In the genomic region with DNA sequence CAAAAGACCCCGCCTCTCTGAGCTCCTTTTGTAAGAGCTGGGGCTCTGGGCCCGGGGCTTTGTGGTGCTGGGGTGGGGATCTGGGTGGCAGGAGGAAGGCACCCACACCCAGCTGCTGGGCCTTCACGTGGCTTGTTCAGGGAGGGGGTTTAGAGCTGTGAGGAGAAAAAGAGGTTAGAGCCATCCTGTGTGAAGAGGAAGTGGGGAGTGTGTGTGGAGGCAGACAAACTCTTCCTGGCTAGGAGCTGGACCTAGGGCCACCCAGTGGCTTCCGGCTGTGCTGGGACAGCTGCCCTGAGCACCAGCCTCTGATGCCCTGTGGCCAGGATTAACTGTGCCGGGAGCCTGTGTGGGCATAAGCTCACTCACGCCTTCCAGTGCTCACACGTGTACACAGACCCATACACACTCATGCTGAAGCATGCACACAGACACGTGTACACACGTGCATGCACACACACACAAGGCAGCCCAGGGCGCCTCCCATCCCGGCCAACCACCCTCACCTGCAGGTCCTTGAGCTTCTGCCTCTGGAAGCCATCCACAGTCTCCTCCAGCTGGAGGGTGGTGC, we compare ENCODE assay signal across 9 cellular contexts. TPM values are rescaled to one million over a fixed set of nuclear protein-coding genes. Genes with fewer than 3 reads are reported as not detected.
DNase-seq lines count a peak whose midpoint lies in the region; ATAC-seq and TF ChIP-seq lines count a peak whose summit lies in the region.
"Had no signal": no experiment of that assay in that cellular context is flagged by ENCODE, and none has a peak within 500 bp of the region (broad histone marks: within the 10 kb centered on the region; RNA-seq: fewer than 3 reads in every experiment).

No MANE protein-coding gene starts in this region.

- peak overlapping the region; percentile 84 for H3K27ac Mint-ChIP-seq in activated CD8-positive, alpha-beta memory T cell treated with anti-CD3 and anti-CD28 coated beads, Interleukin-2, amount 10 ng/mL, durations not matched to agents 7 days and 5 days
- H3K27ac Mint-ChIP-seq in stimulated activated memory B cell treated with anti-CD40 and anti-IgM and Interleukin-4, amounts not matched to agents 10 μg/mL and 1 μg/mL and 100 μg/mL, for 72 hours, result peak overlapping the region; percentile 66

- H3K4me3 ChIP-seq in epithelial cell of esophagus (ENCODE audit: low read length), result no peak overlapping the region

- no peak for TF ChIP-seq CTCF in epithelial cell of esophagus (IDR thresholded peaks at IDR 0.05; ENCODE audit: insufficient read depth, low read depth, low read length, missing control alignments)

- CTCF ChIA-PET in activated CD8-positive, alpha-beta memory T cell treated with anti-CD3 and anti-CD28 coated beads, Interleukin-2, amount 10 ng/mL, durations not matched to agents 7 days and 5 days (lab: Charles Lee), result interaction anchor here (0.6 to 2.6 kb wide), 12 partner anchors 8 to 316 kb away, joined by 3 to 19 read pairs (median 4); no protein-coding TSS in a partner anchor

- no peak overlapping the region for H3K4me3 Mint-ChIP-seq in activated CD8-positive, alpha-beta memory T cell treated with anti-CD3 and anti-CD28 coated beads, Interleukin-2, amount 10 ng/mL, durations not matched to agents 7 days and 5 days
- no peak overlapping the region for H3K4me3 Mint-ChIP-seq in stimulated activated memory B cell treated with anti-CD40 and anti-IgM and Interleukin-4, amounts not matched to agents 10 μg/mL and 1 μg/mL and 100 μg/mL, for 72 hours

- DNase-seq in activated CD8-positive, alpha-beta memory T cell treated with anti-CD3 and anti-CD28 coated beads, Interleukin-2, amount 10 ng/mL, durations not matched to agents 7 days and 5 days, result peak; percentile 71
- no peak for DNase-seq in activated CD8-positive, alpha-beta memory T cell treated with anti-CD3 and anti-CD28 coated beads, Interleukin-2, amount 50 U/mL, for 4 hours
- DNase-seq in NOMO-1 treated with dmso at 0.1 percent for 144 hours (lab: John Stamatoyannopoulos, UW; ENCODE audit: unreplicated experiment), result peak; percentile 60
- peak; percentile 17 for DNase-seq in epithelial cell of esophagus (ENCODE audit: low read depth)
- DNase-seq in HuH-7 (ENCODE audit: low spot score), result no peak
- DNase-seq in occipital lobe (lab: John Stamatoyannopoulos, UW), result no peak
- DNase-seq: stimulated activated CD4-positive, alpha-beta T cell treated with anti-CD3 and anti-CD28 coated beads, Interleukin-4, amount 100 ng/mL, for 1 hour had no signal

- no peaks in the 10 kb centered on the region for H3K9me3 Mint-ChIP-seq in activated CD8-positive, alpha-beta memory T cell treated with anti-CD3 and anti-CD28 coated beads, Interleukin-2, amount 10 ng/mL, durations not matched to agents 7 days and 5 days (ENCODE audit: low read depth)
- H3K9me3 Mint-ChIP-seq in stimulated activated memory B cell treated with anti-CD40 and anti-IgM and Interleukin-4, amounts not matched to agents 10 μg/mL and 1 μg/mL and 100 μg/mL, for 72 hours, result no peaks in the 10 kb centered on the region

- no peaks in the 10 kb centered on the region for H3K36me3 Mint-ChIP-seq in activated CD8-positive, alpha-beta memory T cell treated with anti-CD3 and anti-CD28 coated beads, Interleukin-2, amount 10 ng/mL, durations not matched to agents 7 days and 5 days
- no peaks in the 10 kb centered on the region for H3K36me3 Mint-ChIP-seq in stimulated activated memory B cell treated with anti-CD40 and anti-IgM and Interleukin-4, amounts not matched to agents 10 μg/mL and 1 μg/mL and 100 μg/mL, for 72 hours

- peak; percentile 89 for ATAC-seq in activated CD8-positive, alpha-beta memory T cell treated with anti-CD3 and anti-CD28 coated beads, Interleukin-2, amount 10 ng/mL, durations not matched to agents 7 days and 5 days
- peak; percentile 68 for ATAC-seq in stimulated activated memory B cell treated with anti-CD40 and anti-IgM and Interleukin-4, amounts not matched to agents 10 μg/mL and 1 μg/mL and 100 μg/mL, for 72 hours
- ATAC-seq in GM21526 (IDR thresholded peaks at IDR 0.05; ENCODE audit: low FRiP score, unreplicated experiment), result no peak

- H3K4me1 Mint-ChIP-seq in activated CD8-positive, alpha-beta memory T cell treated with anti-CD3 and anti-CD28 coated beads, Interleukin-2, amount 10 ng/mL, durations not matched to agents 7 days and 5 days, result peaks cover 33% of the 10 kb centered on the region
- H3K4me1 Mint-ChIP-seq in stimulated activated memory B cell treated with anti-CD40 and anti-IgM and Interleukin-4, amounts not matched to agents 10 μg/mL and 1 μg/mL and 100 μg/mL, for 72 hours, result peaks cover 18% of the 10 kb centered on the region

- H3K27me3 Mint-ChIP-seq in activated CD8-positive, alpha-beta memory T cell treated with anti-CD3 and anti-CD28 coated beads, Interleukin-2, amount 10 ng/mL, durations not matched to agents 7 days and 5 days, result no peaks in the 10 kb centered on the region
- H3K27me3 Mint-ChIP-seq in stimulated activated memory B cell treated with anti-CD40 and anti-IgM and Interleukin-4, amounts not matched to agents 10 μg/mL and 1 μg/mL and 100 μg/mL, for 72 hours, result no peaks in the 10 kb centered on the region

RNA-seq across cellular contexts. Expression of a gene that starts 7.4 kb away (rescaled TPM):
- total RNA-seq in activated CD8-positive, alpha-beta memory T cell treated with anti-CD3 and anti-CD28 coated beads, Interleukin-2, amount 10 ng/mL, durations not matched to agents 7 days and 5 days, result not detected
- total RNA-seq in occipital lobe, result not detected

Comparison
In these comparisons a context has a peak if more than half of its experiments do, and no peak if none do; other contexts are left out.
1. DNase-seq: peak in activated CD8-positive, alpha-beta memory T cell treated with anti-CD3 and anti-CD28 coated beads, Interleukin-2, amount 10 ng/mL, durations not matched to agents 7 days and 5 days (single experiment), NOMO-1 treated with dmso at 0.1 percent for 144 hours (single experiment) and epithelial cell of esophagus (single experiment); none in activated CD8-positive, alpha-beta memory T cell treated with anti-CD3 and anti-CD28 coated beads, Interleukin-2, amount 50 U/mL, for 4 hours (single experiment), HuH-7 (single experiment) and occipital lobe (single experiment).